In genomic region chrX:115592997-115593734, GRCh38 we compare ENCODE assay signal across 2 cellular contexts.
TF ChIP-seq lines count a peak whose summit lies in the region.

No MANE protein-coding gene starts in this region.

TF ChIP-seq in liver, 16 proteins besides CTCF, POLR2A, EP300 and RAD21:
- TF ChIP-seq TAF1 (conservative IDR thresholded peaks at IDR 0.05), result peak; percentile 46
- TF ChIP-seq YY1 (IDR thresholded peaks at IDR 0.05), result no peak

TF ChIP-seq in HepG2, 621 proteins besides CTCF, POLR2A, EP300 and RAD21:
- TF ChIP-seq ZNF224 (CRISPR knock-in tag; IDR thresholded peaks at IDR 0.05) (no peak), CBX1 (IDR thresholded peaks at IDR 0.05; ENCODE audit: low read depth) (no peak), ADNP (CRISPR knock-in tag; IDR thresholded peaks at IDR 0.05) (no peak), BRD4 (CRISPR knock-in tag; IDR thresholded peaks at IDR 0.05) (no peak), ZNF709 (CRISPR knock-in tag; IDR thresholded peaks at IDR 0.05) (no peak), YEATS2 (CRISPR knock-in tag; IDR thresholded peaks at IDR 0.05; ENCODE audit: borderline replicate concordance) (no peak), ATF7 (IDR thresholded peaks at IDR 0.05) (no peak), ATF7 (CRISPR knock-in tag; IDR thresholded peaks at IDR 0.05) (no peak), HOXA9 (CRISPR knock-in tag; IDR thresholded peaks at IDR 0.05; ENCODE audit: borderline replicate concordance) (no peak), PITX1 (CRISPR knock-in tag; IDR thresholded peaks at IDR 0.05) (no peak), HDAC6 (IDR thresholded peaks at IDR 0.05; ENCODE audit: low read depth, low read length) (no peak)
- TF ChIP-seq, protein P1, sequence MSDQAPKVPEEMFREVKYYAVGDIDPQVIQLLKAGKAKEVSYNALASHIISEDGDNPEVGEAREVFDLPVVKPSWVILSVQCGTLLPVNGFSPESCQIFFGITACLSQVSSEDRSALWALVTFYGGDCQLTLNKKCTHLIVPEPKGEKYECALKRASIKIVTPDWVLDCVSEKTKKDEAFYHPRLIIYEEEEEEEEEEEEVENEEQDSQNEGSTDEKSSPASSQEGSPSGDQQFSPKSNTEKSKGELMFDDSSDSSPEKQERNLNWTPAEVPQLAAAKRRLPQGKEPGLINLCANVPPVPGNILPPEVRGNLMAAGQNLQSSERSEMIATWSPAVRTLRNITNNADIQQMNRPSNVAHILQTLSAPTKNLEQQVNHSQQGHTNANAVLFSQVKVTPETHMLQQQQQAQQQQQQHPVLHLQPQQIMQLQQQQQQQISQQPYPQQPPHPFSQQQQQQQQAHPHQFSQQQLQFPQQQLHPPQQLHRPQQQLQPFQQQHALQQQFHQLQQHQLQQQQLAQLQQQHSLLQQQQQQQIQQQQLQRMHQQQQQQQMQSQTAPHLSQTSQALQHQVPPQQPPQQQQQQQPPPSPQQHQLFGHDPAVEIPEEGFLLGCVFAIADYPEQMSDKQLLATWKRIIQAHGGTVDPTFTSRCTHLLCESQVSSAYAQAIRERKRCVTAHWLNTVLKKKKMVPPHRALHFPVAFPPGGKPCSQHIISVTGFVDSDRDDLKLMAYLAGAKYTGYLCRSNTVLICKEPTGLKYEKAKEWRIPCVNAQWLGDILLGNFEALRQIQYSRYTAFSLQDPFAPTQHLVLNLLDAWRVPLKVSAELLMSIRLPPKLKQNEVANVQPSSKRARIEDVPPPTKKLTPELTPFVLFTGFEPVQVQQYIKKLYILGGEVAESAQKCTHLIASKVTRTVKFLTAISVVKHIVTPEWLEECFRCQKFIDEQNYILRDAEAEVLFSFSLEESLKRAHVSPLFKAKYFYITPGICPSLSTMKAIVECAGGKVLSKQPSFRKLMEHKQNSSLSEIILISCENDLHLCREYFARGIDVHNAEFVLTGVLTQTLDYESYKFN (CRISPR knock-in tag; conservative IDR thresholded peaks at IDR 0.05), result no peak
TF ChIP-seq in HepG2: peak in this region for 0.
